Comparison of ENCODE assay signal across 11 cellular contexts in the genomic region with DNA sequence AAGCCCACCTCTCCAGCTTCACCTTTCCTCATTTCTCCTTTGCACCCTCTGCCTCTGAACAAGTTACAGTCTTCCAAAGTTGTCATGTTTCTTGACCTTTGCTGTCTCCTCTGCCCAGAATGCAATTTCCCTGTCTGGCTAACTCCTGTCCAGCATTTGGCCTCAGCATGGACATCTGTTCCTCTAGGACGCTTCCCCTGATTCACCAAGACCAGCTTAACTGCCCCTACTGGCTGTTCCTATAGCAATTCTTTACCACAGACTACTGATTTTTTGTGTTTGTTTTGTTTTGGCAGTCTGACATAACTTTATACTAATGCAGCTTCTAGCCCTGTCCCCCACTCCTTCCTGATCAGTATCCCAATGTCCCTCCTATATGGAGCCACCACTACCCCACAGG. TPM values are rescaled to one million over a fixed set of nuclear protein-coding genes. Genes with fewer than 3 reads are reported as not detected.
DNase-seq lines count a peak whose midpoint lies in the region; ATAC-seq and TF ChIP-seq lines count a peak whose summit lies in the region.
"Had no signal": no experiment of that assay in that cellular context is flagged by ENCODE, and none has a peak within 500 bp of the region (broad histone marks: within the 10 kb centered on the region; RNA-seq: fewer than 3 reads in every experiment).

No MANE protein-coding gene starts in this region.

- no peaks in the 10 kb centered on the region for H3K36me3 ChIP-seq in CD8-positive, alpha-beta T cell (ENCODE audit: insufficient read depth, low read length)
- H3K36me3 ChIP-seq in IMR-90 (ENCODE audit: control insufficient read depth, insufficient read depth, low read length): peaks cover 21% of the 10 kb centered on the region
- H3K36me3 ChIP-seq: breast epithelium had no signal

- H3K27me3 ChIP-seq in CD8-positive, alpha-beta T cell (ENCODE audit: insufficient read depth, low read length): no peaks in the 10 kb centered on the region
- no peaks in the 10 kb centered on the region for H3K27me3 ChIP-seq in IMR-90 (ENCODE audit: control insufficient read depth, insufficient read depth, low read length)
- no peaks in the 10 kb centered on the region for H3K27me3 ChIP-seq in dorsolateral prefrontal cortex
- H3K27me3 ChIP-seq: breast epithelium had no signal

- peak overlapping the region; percentile 97 for H3K27ac Mint-ChIP-seq in CD8-positive, alpha-beta T cell
- H3K27ac Mint-ChIP-seq in naive B cell: peak overlapping the region; percentile 72 to 99 (median 96)

- H3K4ac ChIP-seq in IMR-90 (ENCODE audit: low read depth, low read length): no peak overlapping the region

- H2BK120ac ChIP-seq in IMR-90 (ENCODE audit: low read depth, low read length): no peak overlapping the region

- H4K5ac ChIP-seq in IMR-90 (ENCODE audit: low read depth, low read length): no peak overlapping the region

- peaks cover 34% of the 10 kb centered on the region for H3K4me1 Mint-ChIP-seq in CD8-positive, alpha-beta T cell (ENCODE audit: low read depth)
- peaks cover 27 to 33% (median 29%) of the 10 kb centered on the region in 3 donors for H3K4me1 Mint-ChIP-seq in naive B cell

- H3K27me3 Mint-ChIP-seq in CD8-positive, alpha-beta T cell (ENCODE audit: low read depth): no peaks in the 10 kb centered on the region
- no peaks in the 10 kb centered on the region for H3K27me3 Mint-ChIP-seq in naive B cell

- H3K9me1 ChIP-seq in IMR-90 (ENCODE audit: insufficient read depth, low read length): no peaks in the 10 kb centered on the region

- POLR2A ChIA-PET in CD8-positive, alpha-beta T cell (lab: Charles Lee): interaction anchor here (0.7 to 6.1 kb wide), 13 partner anchors 11 to 182 kb away, joined by 3 to 113 read pairs (median 12); a partner anchor contains a TSS
- POLR2A ChIA-PET in IMR-90 (lab: Charles Lee; ENCODE audit: unreplicated experiment): interaction anchor here (1.1 kb wide), 1 partner anchor 72 kb away, joined by 5 read pairs; no protein-coding TSS in a partner anchor

- no peak overlapping the region for H3K9ac ChIP-seq in IMR-90 (ENCODE audit: low read depth, low read length)

- no peaks in the 10 kb centered on the region for H3K9me3 Mint-ChIP-seq in CD8-positive, alpha-beta T cell
- H3K9me3 Mint-ChIP-seq in naive B cell: no peaks in the 10 kb centered on the region

- no peak for ATAC-seq in CD8-positive, alpha-beta T cell
- ATAC-seq in IMR-90 (ENCODE audit: low read depth): peak; percentile 10; the same call in 1 of the 2 replicates
- ATAC-seq in naive B cell (ENCODE audit: low read depth in 2 of 2): no peak
- ATAC-seq in HG03135 (IDR thresholded peaks at IDR 0.05; ENCODE audit: unreplicated experiment): no peak

- WGBS in IMR-90 (ENCODE audit: extremely low coverage in 2 of 2, insufficient read length in 1 of 2), 2 experiments: no CpG with 5 or more reads among the region's 1 CpG

- H3K27ac ChIP-seq in CD8-positive, alpha-beta T cell (ENCODE audit: low read depth, low read length): peak overlapping the region; percentile 50
- H3K27ac ChIP-seq in IMR-90 (ENCODE audit: insufficient read depth, low read length) (no peak overlapping the region), dorsolateral prefrontal cortex (peak overlapping the region in 4 of 59 donors; percentile 4 to 48 (median 18))
- H3K27ac ChIP-seq: breast epithelium had no signal

- no peak overlapping the region for H2AFZ ChIP-seq in IMR-90 (replicated peaks; ENCODE audit: low read length, poor library complexity)

- intact Hi-C loops in CD8-positive, alpha-beta T cell (cut with DNase I, micrococcal nuclease): loop anchor here in 1 of 2 experiments (1.0 to 5.0 kb wide), 3 partner anchors 90 to 544 kb away; a partner anchor contains a TSS
- intact Hi-C loops in IMR-90 (cut with micrococcal nuclease): loop anchor here (5.0 kb wide), 1 partner anchor 544 kb away; no protein-coding TSS in a partner anchor
- intact Hi-C loops in dorsolateral prefrontal cortex (cut with DNase I): loop anchor here (5.0 kb wide), 2 partner anchors 56 to 59 kb away; a partner anchor contains a TSS

- peaks cover 34% of the 10 kb centered on the region for H3K4me1 ChIP-seq in CD8-positive, alpha-beta T cell (ENCODE audit: insufficient read depth, low read length)
- no peaks in the 10 kb centered on the region for H3K4me1 ChIP-seq in IMR-90 (ENCODE audit: control insufficient read depth, insufficient read depth, low read length)
- H3K4me1 ChIP-seq: breast epithelium had no signal

- no peaks in the 10 kb centered on the region for H3K79me1 ChIP-seq in IMR-90 (ENCODE audit: low read depth in 1 of 2, low read length in 2 of 2)

- H3K4me3 Mint-ChIP-seq in CD8-positive, alpha-beta T cell: peak overlapping the region; percentile 88
- H3K4me3 Mint-ChIP-seq in naive B cell: peak overlapping the region; percentile 83 to 97 (median 92)

- no peak overlapping the region for H2BK5ac ChIP-seq in IMR-90 (ENCODE audit: low read depth, low read length, poor library complexity, severe bottlenecking)

- no peak overlapping the region for H3K14ac ChIP-seq in IMR-90 (replicated peaks; ENCODE audit: low read depth, low read length)

- H2AK5ac ChIP-seq in IMR-90 (ENCODE audit: low read depth, low read length): no peak overlapping the region

- no peak overlapping the region for H4K91ac ChIP-seq in IMR-90 (ENCODE audit: insufficient read depth, low read depth, low read length)

- dilution Hi-C loops in IMR-90 (cut with HindIII; ENCODE audit: low sequenced_read_pairs, unreplicated experiment): no loop called here

- no peak overlapping the region for H3K56ac ChIP-seq in IMR-90 (ENCODE audit: extremely low read depth, insufficient read depth, low read length)

- H2BK15ac ChIP-seq in IMR-90 (ENCODE audit: low read depth, low read length): no peak overlapping the region

- TF ChIP-seq CTCF in CD8-positive, alpha-beta T cell (IDR thresholded peaks at IDR 0.05): no peak
- TF ChIP-seq CTCF in IMR-90 (conservative IDR thresholded peaks at IDR 0.05; ENCODE audit: low read depth, low read length): peak; percentile 18; the same call in 1 of the 2 replicates
- peak; percentile 4 for TF ChIP-seq CTCF in astrocyte of the spinal cord (IDR thresholded peaks at IDR 0.05; ENCODE audit: low read depth, low read length)
- TF ChIP-seq CTCF in dorsolateral prefrontal cortex (IDR thresholded peaks at IDR 0.05 in 54 of 56, conservative IDR thresholded peaks at IDR 0.05 in 2 of 56; ENCODE audit: low read depth in 1 of 56, partially characterized antibody in 56 of 56): no peak

- H2BK20ac ChIP-seq in IMR-90 (ENCODE audit: low read depth, low read length): no peak overlapping the region

- H4K20me1 ChIP-seq in IMR-90 (ENCODE audit: insufficient read depth, low read length): no peaks in the 10 kb centered on the region

- CTCF ChIA-PET in CD8-positive, alpha-beta T cell (lab: Charles Lee): interaction anchor here (0.5 to 15.7 kb wide), 25 partner anchors 12 to 393 kb away, joined by 3 to 437 read pairs (median 17); a partner anchor contains a TSS
- CTCF ChIA-PET in IMR-90 (lab: Yijun Ruan, JAX): interaction anchor here (0.5 to 2.7 kb wide), 3 partner anchors 48 to 61 kb away, joined by 3 to 26 read pairs (median 5); no protein-coding TSS in a partner anchor

- H2AK9ac ChIP-seq in IMR-90 (replicated peaks; ENCODE audit: low read depth, low read length, poor library complexity): no peak overlapping the region

- H4K8ac ChIP-seq in IMR-90 (ENCODE audit: low read depth in 2 of 2, low read length in 2 of 2): no peak overlapping the region

- TF ChIP-seq POLR2A in IMR-90 (IDR thresholded peaks at IDR 0.05; ENCODE audit: low read depth, low read length): no peak

- no TSS peak for BruUV-seq in IMR-90 (replicated peaks; lab: Mats Ljungman, UMichigan)

- DNase-seq in CD8-positive, alpha-beta T cell: no peak
- DNase-seq in IMR-90 (peak; percentile 63), astrocyte of the spinal cord (ENCODE audit: low read depth, low spot score) (no peak), naive B cell (no peak), dorsolateral prefrontal cortex (no peak), superior temporal gyrus (ENCODE audit: extremely low spot score) (no peak)
- no peak for DNase-seq in activated CD4-positive, CD25-positive, alpha-beta regulatory T cell (lab: John Stamatoyannopoulos, UW)
- DNase-seq: NCI-H2029 treated with DMSO at 0.1 percent for 48 hours, RPMI8226 had no signal

- TF ChIP-seq RAD21 in IMR-90 (IDR thresholded peaks at IDR 0.05; ENCODE audit: low read length): no peak

- in situ Hi-C loops in IMR-90 (cut with MboI; ENCODE audit: low sequenced_read_pairs): no loop called here
- in situ Hi-C loops in astrocyte of the spinal cord (cut with HindIII; ENCODE audit: low sequenced_read_pairs): loop anchor here (10.0 kb wide), 1 partner anchor 78 kb away; no protein-coding TSS in a partner anchor

- H3K36me3 Mint-ChIP-seq in CD8-positive, alpha-beta T cell: peaks cover 26% of the 10 kb centered on the region
- H3K36me3 Mint-ChIP-seq in naive B cell: peaks cover 0 to under 1% of the 10 kb centered on the region in 2 donors

- no peaks in the 10 kb centered on the region for H3K9me3 ChIP-seq in CD8-positive, alpha-beta T cell (ENCODE audit: low read length)
- no peaks in the 10 kb centered on the region for H3K9me3 ChIP-seq in IMR-90 (ENCODE audit: control insufficient read depth, insufficient read depth, low read length)
- H3K9me3 ChIP-seq: breast epithelium had no signal

- H3K23ac ChIP-seq in IMR-90 (ENCODE audit: low read depth, low read length): no peak overlapping the region

- H3K4me2 ChIP-seq in IMR-90 (ENCODE audit: low read depth, low read length): no peak overlapping the region

- no peak overlapping the region for H3K4me3 ChIP-seq in CD8-positive, alpha-beta T cell (ENCODE audit: low read depth, low read length)
- H3K4me3 ChIP-seq in IMR-90 (ENCODE audit: insufficient read depth, low read depth, low read length) (no peak overlapping the region), astrocyte of the spinal cord (ENCODE audit: low read depth, low read length) (no peak overlapping the region), dorsolateral prefrontal cortex (no peak overlapping the region)

- no peak overlapping the region for H3K18ac ChIP-seq in IMR-90 (ENCODE audit: low read depth, low read length)

RNA-seq across cellular contexts. Expression of a gene that starts 13.4 kb away (rescaled TPM):
- total RNA-seq in CD8-positive, alpha-beta T cell: 100 to 1,000 TPM; 148 to 159 TPM
- 33.9 and 40.5 TPM in 2 replicates for total RNA-seq in IMR-90 (2012; rRNA removed)
- polyA plus RNA-seq in IMR-90 (2012; rRNA removed): 43.7 and 44.0 TPM in 2 replicates
- polyA plus RNA-seq in IMR-90 (2012; cell fraction: cytosol; rRNA removed): 27.9 and 33.6 TPM in 2 replicates
- 45.1 and 54.4 TPM in 2 replicates for polyA plus RNA-seq in IMR-90 (2012; cell fraction: nucleus; rRNA removed; ENCODE audit: low replicate concordance)
- polyA plus RNA-seq in naive B cell (ENCODE audit: low read depth in 6 of 6): 10 to 100 TPM; 23.8 to 47.4 (median 36.8) TPM
- total RNA-seq in dorsolateral prefrontal cortex: 100 to 1,000 TPM in 17 of 120 experiments, 10 to 100 TPM in 103; 56.1 to 116 (median 87.5) TPM

RNA-seq across cellular contexts. Expression of a gene that starts 14.2 kb away (rescaled TPM):
- 10 to 100 TPM; 11.3 to 13.3 TPM for total RNA-seq in CD8-positive, alpha-beta T cell
- total RNA-seq in IMR-90 (2012; rRNA removed) (7.2 TPM in 2 replicates), dorsolateral prefrontal cortex (10 to 100 TPM; 12.5 to 28.4 (median 19.5) TPM)
- polyA plus RNA-seq in IMR-90 (2012; rRNA removed) (16.7 and 17.3 TPM in 2 replicates), naive B cell (ENCODE audit: low read depth in 6 of 6) (10 to 100 TPM in 4 of 6 donors, 1 to 10 TPM in 2; 8.1 to 14.2 (median 11.2) TPM)
- 9.5 and 11.1 TPM in 2 replicates for polyA plus RNA-seq in IMR-90 (2012; cell fraction: cytosol; rRNA removed)
- 8.2 and 15.9 TPM in 2 replicates for polyA plus RNA-seq in IMR-90 (2012; cell fraction: nucleus; rRNA removed; ENCODE audit: low replicate concordance)

RNA-seq across cellular contexts. Expression of a gene that starts 28.3 kb away (rescaled TPM):
- total RNA-seq in CD8-positive, alpha-beta T cell: 100 to 1,000 TPM; 121 to 130 TPM
- total RNA-seq in IMR-90 (2012; rRNA removed) (47.5 and 48.6 TPM in 2 replicates), dorsolateral prefrontal cortex (10 to 100 TPM; 24.2 to 44.5 (median 34.1) TPM)
- polyA plus RNA-seq in IMR-90 (2012; rRNA removed) (35.8 and 39.1 TPM in 2 replicates), naive B cell (ENCODE audit: low read depth in 6 of 6) (10 to 100 TPM; 11.5 to 31.0 (median 19.3) TPM)
- 29.2 and 30.4 TPM in 2 replicates for polyA plus RNA-seq in IMR-90 (2012; cell fraction: cytosol; rRNA removed)
- polyA plus RNA-seq in IMR-90 (2012; cell fraction: nucleus; rRNA removed; ENCODE audit: low replicate concordance): 48.3 and 57.9 TPM in 2 replicates

RNA-seq across cellular contexts. Expression of a gene that starts 53.6 kb away (rescaled TPM):
- 1,000 to 10,000 TPM; 1,266 to 1,281 TPM for total RNA-seq in CD8-positive, alpha-beta T cell
- 84.8 and 85.8 TPM in 2 replicates for total RNA-seq in IMR-90 (2012; rRNA removed)
- polyA plus RNA-seq in IMR-90 (2012; rRNA removed): 83.6 and 91.4 TPM in 2 replicates
- polyA plus RNA-seq in IMR-90 (2012; cell fraction: cytosol; rRNA removed): 104 and 106 TPM in 2 replicates
- 84.7 and 103 TPM in 2 replicates for polyA plus RNA-seq in IMR-90 (2012; cell fraction: nucleus; rRNA removed; ENCODE audit: low replicate concordance)
- 1,000 to 10,000 TPM; 2,024 to 3,192 (median 2,301) TPM for polyA plus RNA-seq in naive B cell (ENCODE audit: low read depth in 6 of 6)
- total RNA-seq in dorsolateral prefrontal cortex: 100 to 1,000 TPM in 88 of 120 experiments, 10 to 100 TPM in 32; 69.4 to 274 (median 123) TPM

Comparison
In these comparisons a context has a peak if more than half of its experiments do, and no peak if none do; other contexts are left out.
1. CTCF ChIP-seq: peak in IMR-90 (single experiment) and astrocyte of the spinal cord (single experiment); none in CD8-positive, alpha-beta T cell (single experiment) and dorsolateral prefrontal cortex (0 of 56).